29 cellular contexts compared by ENCODE assay signal in the genomic region with DNA sequence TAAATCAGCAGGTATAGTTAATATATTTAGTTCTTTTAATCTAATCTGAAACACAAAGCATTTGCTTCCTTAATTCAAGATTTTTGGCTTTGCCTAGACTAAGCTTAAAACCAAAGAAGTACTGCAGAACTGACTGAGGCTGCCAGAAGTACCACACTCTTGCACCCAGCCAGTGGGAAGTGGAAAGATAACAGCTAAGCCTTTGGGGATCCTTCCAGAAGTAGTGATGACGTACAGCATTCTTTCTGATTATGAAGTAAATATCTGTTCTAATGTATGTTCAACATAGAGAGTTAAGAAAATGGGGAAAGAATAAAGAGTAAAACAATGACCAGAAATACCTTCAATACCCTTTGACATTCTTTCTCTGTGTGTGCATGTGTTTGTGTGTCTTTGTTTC. TPM values are rescaled to one million over a fixed set of nuclear protein-coding genes. Genes with fewer than 3 reads are reported as not detected.
"Had no signal": no experiment of that assay in that cellular context is flagged by ENCODE, and none has a peak within 500 bp of the region (broad histone marks: within the 10 kb centered on the region; RNA-seq: fewer than 3 reads in every experiment).

No MANE protein-coding gene starts in this region.

- H3K27ac ChIP-seq: left ventricle myocardium inferior, ovary, right atrium auricular region, right lobe of liver, suprapubic skin, thoracic aorta, tibial artery, upper lobe of right lung had no signal

- H3K9me3 ChIP-seq: left ventricle myocardium inferior, mucosa of descending colon, ovary, right atrium auricular region, right lobe of liver, suprapubic skin, thoracic aorta, tibial artery, upper lobe of right lung had no signal

- H3K27ac Mint-ChIP-seq: immature natural killer cell; naive thymus-derived CD4-positive, alpha-beta T cell; natural killer cell treated with Interleukin-12 subunit alpha and Interleukin-12 subunit beta and Interleukin-15 and Interleukin-18, amount 100 ng/mL, for 72 hours; progenitor cell of endocrine pancreas; stimulated activated naive CD8-positive, alpha-beta T cell treated with anti-CD3 and anti-CD28 coated beads, Interleukin-15, Interleukin-2, amounts not matched to agents 100 ng/mL and 50 ng/mL, for 24 hours had no signal

- H3K9me3 Mint-ChIP-seq: immature natural killer cell; natural killer cell treated with Interleukin-12 subunit alpha and Interleukin-12 subunit beta and Interleukin-15 and Interleukin-18, amount 100 ng/mL, for 72 hours; stimulated activated naive CD8-positive, alpha-beta T cell treated with anti-CD3 and anti-CD28 coated beads, Interleukin-15, Interleukin-2, amounts not matched to agents 100 ng/mL and 50 ng/mL, for 24 hours had no signal

- H3K36me3 ChIP-seq: left ventricle myocardium inferior, ovary, right atrium auricular region, right lobe of liver, suprapubic skin, thoracic aorta, tibial artery, upper lobe of right lung had no signal

- H3K4me3 ChIP-seq: left ventricle myocardium inferior, lung, mucosa of descending colon, ovary, right atrium auricular region, right lobe of liver, suprapubic skin, thoracic aorta, tibial artery, upper lobe of right lung had no signal

- DNase-seq: hypothalamus; immature natural killer cell; islet precursor cell; left ventricle myocardium inferior; mesendoderm; midbrain; mucosa of descending colon; naive thymus-derived CD4-positive, alpha-beta T cell; ovary; right lobe of liver; stimulated activated CD4-positive, alpha-beta T cell treated with anti-CD3 and anti-CD28 coated beads, Interleukin-12 subunit alpha, Interleukin-12 subunit beta, amount 100 ng/mL, for 4 hours; stimulated activated CD4-positive, alpha-beta T cell treated with anti-CD3 and anti-CD28 coated beads, Interleukin-15, amount 100 ng/mL, for 24 hours; stimulated activated CD4-positive, alpha-beta T cell treated with anti-CD3 and anti-CD28 coated beads, Interleukin-2, amount 100 ng/mL, for 24 hours; stimulated activated CD4-positive, alpha-beta T cell treated with anti-CD3 and anti-CD28 coated beads, Interleukin-4, amount 100 ng/mL, for 1 hour; stimulated activated naive CD4-positive, alpha-beta T cell; trophoblast cell; upper lobe of right lung had no signal

- H3K36me3 Mint-ChIP-seq: immature natural killer cell; naive thymus-derived CD4-positive, alpha-beta T cell; natural killer cell treated with Interleukin-12 subunit alpha and Interleukin-12 subunit beta and Interleukin-15 and Interleukin-18, amount 100 ng/mL, for 72 hours had no signal

- H3K4me1 ChIP-seq: right lobe of liver, suprapubic skin, upper lobe of right lung had no signal

- H3K4me1 Mint-ChIP-seq: immature natural killer cell; naive thymus-derived CD4-positive, alpha-beta T cell had no signal

- H3K4me3 Mint-ChIP-seq: immature natural killer cell; naive thymus-derived CD4-positive, alpha-beta T cell; natural killer cell treated with Interleukin-12 subunit alpha and Interleukin-12 subunit beta and Interleukin-15 and Interleukin-18, amount 100 ng/mL, for 72 hours; stimulated activated naive CD8-positive, alpha-beta T cell treated with anti-CD3 and anti-CD28 coated beads, Interleukin-15, Interleukin-2, amounts not matched to agents 100 ng/mL and 50 ng/mL, for 24 hours had no signal

- H3K27me3 ChIP-seq: ovary, right atrium auricular region, right lobe of liver, tibial artery had no signal

- ATAC-seq: mucosa of descending colon; naive thymus-derived CD4-positive, alpha-beta T cell; natural killer cell treated with Interleukin-12 subunit alpha and Interleukin-12 subunit beta and Interleukin-15 and Interleukin-18, amount 100 ng/mL, for 72 hours; right lobe of liver; upper lobe of right lung had no signal

RNA-seq across cellular contexts. Expression of gene NTF3, which starts 19.3 kb away (rescaled TPM):
- total RNA-seq: kidney epithelial cell; naive thymus-derived CD4-positive, alpha-beta T cell; natural killer cell treated with Interleukin-12 subunit alpha and Interleukin-12 subunit beta and Interleukin-15 and Interleukin-18, amount 100 ng/mL, for 72 hours; omental fat pad; subcutaneous adipose tissue had no signal
- polyA plus RNA-seq: immature natural killer cell; naive thymus-derived CD4-positive, alpha-beta T cell; neural cell had no signal
